25 cellular contexts compared by ENCODE assay signal in genomic region chr6:109925060-109925459, GRCh38. TPM values are rescaled to one million over a fixed set of nuclear protein-coding genes. Genes with fewer than 3 reads are reported as not detected.
DNase-seq lines count a peak whose midpoint lies in the region; ATAC-seq and TF ChIP-seq lines count a peak whose summit lies in the region.
"Had no signal": no experiment of that assay in that cellular context is flagged by ENCODE, and none has a peak within 500 bp of the region (broad histone marks: within the 10 kb centered on the region; RNA-seq: fewer than 3 reads in every experiment).

No MANE protein-coding gene starts in this region.

- H3K27ac ChIP-seq in RWPE2 (ENCODE audit: poor library complexity, severe bottlenecking) (no peak overlapping the region), thyroid gland (no peak overlapping the region)
- H3K27ac ChIP-seq: lower lobe of right lung, psoas muscle, thoracic aorta, WERI-Rb-1 had no signal

- DNase-seq in NCI-H2196 (lab: John Stamatoyannopoulos, UW; ENCODE audit: unreplicated experiment) (peak; percentile 6), NCI-H2196 treated with DMSO at 0.1 percent for 48 hours (lab: John Stamatoyannopoulos, UW; ENCODE audit: unreplicated experiment) (no peak), RWPE2 (ENCODE audit: low spot score) (no peak), fibroblast of the aortic adventitia (ENCODE audit: low read depth) (peak; percentile 4), thyroid gland (peak; percentile 30 to 39), SKM-1 (lab: John Stamatoyannopoulos, UW; ENCODE audit: unreplicated experiment) (no peak)
- DNase-seq in activated CD8-positive, alpha-beta memory T cell treated with anti-CD3 and anti-CD28 coated beads, Interleukin-2, amount 50 U/mL, for 4 hours: no peak
- DNase-seq: 8988T; activated CD4-positive, alpha-beta T cell treated with anti-CD3 and anti-CD28 coated beads, Interleukin-2, amount 50 U/mL, for 4 hours; activated gamma-delta T cell treated with Interleukin-2 at 50 U/mL for 16 hours; amniotic stem cell; CD8-positive, alpha-beta T cell; DND-41; islet precursor cell; lower lobe of right lung; NCI-H1417; NCI-H524; psoas muscle; RPMI8226; stimulated activated CD4-positive, alpha-beta T cell treated with anti-CD3 and anti-CD28 coated beads, Interleukin-4, amount 100 ng/mL, for 24 hours; stimulated activated naive CD4-positive, alpha-beta T cell treated with Interleukin-2 at 50 U/mL for 16 hours; WERI-Rb-1 had no signal

- 24 to 38% methylated on average over 3 of the region's 3 CpGs for WGBS in thyroid gland, 2 donors

- intact Hi-C loops in thyroid gland (cut with DNase I): no loop called here

- H3K4me3 ChIP-seq in RWPE2 (ENCODE audit: severe bottlenecking): no peak overlapping the region
- H3K4me3 ChIP-seq in fibroblast of the aortic adventitia (ENCODE audit: low read depth, low read length): no peak overlapping the region
- no peak overlapping the region for H3K4me3 ChIP-seq in thyroid gland (replicated peaks in 1 of 3)
- H3K4me3 ChIP-seq: lower lobe of right lung, psoas muscle, thoracic aorta had no signal

- TF ChIP-seq CTCF in RWPE2 (IDR thresholded peaks at IDR 0.05; ENCODE audit: poor library complexity, severe bottlenecking): no peak
- no peak for TF ChIP-seq CTCF in fibroblast of the aortic adventitia (IDR thresholded peaks at IDR 0.05; ENCODE audit: insufficient read depth, low read length)
- TF ChIP-seq CTCF in thyroid gland (IDR thresholded peaks at IDR 0.05): no peak

- peak; percentile 53; the same call in 2 of the 3 replicates for ATAC-seq in RWPE2 (ENCODE audit: low read depth)
- no peak for ATAC-seq in HG03469 (IDR thresholded peaks at IDR 0.05; ENCODE audit: unreplicated experiment)
- ATAC-seq: CD8-positive, alpha-beta T cell; lower lobe of right lung; psoas muscle had no signal

- no peaks in the 10 kb centered on the region for H3K4me1 ChIP-seq in RWPE2 (ENCODE audit: insufficient read depth, poor library complexity, severe bottlenecking)
- peaks cover 0 to 10% of the 10 kb centered on the region in 2 donors for H3K4me1 ChIP-seq in thyroid gland
- H3K4me1 ChIP-seq: lower lobe of right lung, psoas muscle had no signal

- H3K36me3 ChIP-seq in RWPE2 (ENCODE audit: low read depth) (no peaks in the 10 kb centered on the region), thyroid gland (no peaks in the 10 kb centered on the region)
- H3K36me3 ChIP-seq: lower lobe of right lung, thoracic aorta, WERI-Rb-1 had no signal

- H3K27me3 ChIP-seq in RWPE2 (ENCODE audit: insufficient read depth, poor library complexity, severe bottlenecking): no peaks in the 10 kb centered on the region
- no peaks in the 10 kb centered on the region for H3K27me3 ChIP-seq in thyroid gland

- H3K9me3 ChIP-seq in RWPE2 (ENCODE audit: severe bottlenecking) (no peaks in the 10 kb centered on the region), thyroid gland (no peaks in the 10 kb centered on the region)
- H3K9me3 ChIP-seq: lower lobe of right lung, psoas muscle, thoracic aorta had no signal

- TF ChIP-seq POLR2A in thyroid gland (IDR thresholded peaks at IDR 0.05): no peak

RNA-seq across cellular contexts. Expression of gene GPR6, which starts 53.1 kb away (rescaled TPM):
- total RNA-seq in fibroblast of the aortic adventitia (ENCODE audit: low replicate concordance): not detected in 2 replicates
- not detected for total RNA-seq in thyroid gland
- total RNA-seq: CD8-positive, alpha-beta T cell; dermis microvascular lymphatic vessel endothelial cell; lower lobe of right lung; psoas muscle; thoracic aorta had no signal

Comparison
In these comparisons a context has a peak if more than half of its experiments do, and no peak if none do; other contexts are left out.
1. DNase-seq: peak in NCI-H2196 (single experiment), fibroblast of the aortic adventitia (single experiment) and thyroid gland (2 of 2); none in NCI-H2196 treated with DMSO at 0.1 percent for 48 hours (single experiment), RWPE2 (single experiment), activated CD8-positive, alpha-beta memory T cell treated with anti-CD3 and anti-CD28 coated beads, Interleukin-2, amount 50 U/mL, for 4 hours (single experiment) and SKM-1 (single experiment).